19 cellular contexts compared by ENCODE assay signal in genomic region chr17:1010586-1010985, GRCh38. TPM values are rescaled to one million over a fixed set of nuclear protein-coding genes. Genes with fewer than 3 reads are reported as not detected.
DNase-seq lines count a peak whose midpoint lies in the region; ATAC-seq and TF ChIP-seq lines count a peak whose summit lies in the region.
"Had no signal": no experiment of that assay in that cellular context is flagged by ENCODE, and none has a peak within 500 bp of the region (broad histone marks: within the 10 kb centered on the region; RNA-seq: fewer than 3 reads in every experiment).

No MANE protein-coding gene starts in this region.

- H3K27me3 ChIP-seq in left ventricle myocardium inferior (ENCODE audit: low read depth) (no peaks in the 10 kb centered on the region), dorsolateral prefrontal cortex (peaks cover 0 to 33% (median 0%) of the 10 kb centered on the region in 45 donors), osteoblast (ENCODE audit: insufficient read depth, low read length) (no peaks in the 10 kb centered on the region)
- H3K27me3 ChIP-seq: BLaER1, Peyer's patch had no signal

- H3K9me3 ChIP-seq in left ventricle myocardium inferior (replicated peaks) (no peaks in the 10 kb centered on the region), osteoblast (ENCODE audit: low read depth, low read length) (no peaks in the 10 kb centered on the region)
- H3K9me3 ChIP-seq: BLaER1, Peyer's patch had no signal

- H3K4me1 ChIP-seq in left ventricle myocardium inferior = peaks cover 71% of the 10 kb centered on the region
- peaks cover 3% of the 10 kb centered on the region for H3K4me1 ChIP-seq in osteoblast (ENCODE audit: insufficient read depth, low read length)

- H3K36me3 ChIP-seq in left ventricle myocardium inferior (peaks cover 71% of the 10 kb centered on the region), osteoblast (ENCODE audit: insufficient read depth, low read length) (peaks cover 25% of the 10 kb centered on the region)

- ATAC-seq in left cardiac atrium = no peak
- ATAC-seq in HG03354 (IDR thresholded peaks at IDR 0.05; ENCODE audit: poor library complexity, severe bottlenecking, unreplicated experiment) = no peak
- ATAC-seq in left colon = no peak
- ATAC-seq: CD8-positive, alpha-beta T cell; HCT116 had no signal

- TF ChIP-seq CTCF in left ventricle myocardium inferior (IDR thresholded peaks at IDR 0.05; ENCODE audit: borderline replicate concordance) (no peak), dorsolateral prefrontal cortex (IDR thresholded peaks at IDR 0.05 in 54 of 56, conservative IDR thresholded peaks at IDR 0.05 in 2 of 56; ENCODE audit: low read depth in 1 of 56, partially characterized antibody in 56 of 56) (no peak), osteoblast (IDR thresholded peaks at IDR 0.05; ENCODE audit: extremely low read depth, low read depth, low read length) (no peak)

- H4K20me1 ChIP-seq in osteoblast (ENCODE audit: insufficient read depth, low read length) = peaks cover 4% of the 10 kb centered on the region

- no peak overlapping the region for H3K4me2 ChIP-seq in osteoblast (ENCODE audit: insufficient read depth, low read length)

- H3K4me3 ChIP-seq in left ventricle myocardium inferior (no peak overlapping the region), dorsolateral prefrontal cortex (no peak overlapping the region), osteoblast (ENCODE audit: insufficient read depth, low read length) (no peak overlapping the region)
- H3K4me3 ChIP-seq: BLaER1, GM23248, Peyer's patch had no signal

- H2AFZ ChIP-seq in osteoblast (ENCODE audit: low read length) = no peak overlapping the region
- H2AFZ ChIP-seq: GM23248 had no signal

- no peaks in the 10 kb centered on the region for H3K79me2 ChIP-seq in osteoblast (ENCODE audit: insufficient read depth, low read length)

- peak overlapping the region; percentile 82 for H3K27ac ChIP-seq in left ventricle myocardium inferior (replicated peaks)
- peak overlapping the region in 46 of 59 donors; percentile 15 to 89 (median 64) for H3K27ac ChIP-seq in dorsolateral prefrontal cortex
- no peak overlapping the region for H3K27ac ChIP-seq in osteoblast (ENCODE audit: low read depth, low read length)
- H3K27ac ChIP-seq in substantia nigra (ENCODE audit: low read depth, low read length, poor library complexity, severe bottlenecking) = no peak overlapping the region
- H3K27ac ChIP-seq: GM23248 had no signal

- DNase-seq in left ventricle myocardium inferior (no peak), left cardiac atrium (no peak), dorsolateral prefrontal cortex (no peak), osteoblast (ENCODE audit: insufficient read length, low spot score, missing footprints) (peak; percentile 84), substantia nigra (lab: John Stamatoyannopoulos, UW) (no peak), left colon (no peak)
- DNase-seq: Calu3; CD8-positive, alpha-beta T cell; GF-D8; GM23248; NCI-H1105 treated with DMSO at 0.1 percent for 48 hours; NCI-H1694; NCI-H2081 treated with DMSO at 0.1 percent for 48 hours; NCI-H446 treated with DMSO at 0.1 percent for 48 hours; Peyer's patch; SHP77 treated with DMSO at 0.1 percent for 48 hours had no signal

- intact Hi-C loops in left ventricle myocardium inferior (cut with micrococcal nuclease) = no loop called here
- intact Hi-C loops in left cardiac atrium (cut with DNase I) = no loop called here
- intact Hi-C loops in dorsolateral prefrontal cortex (cut with DNase I) = no loop called here
- intact Hi-C loops in left colon (cut with DNase I, micrococcal nuclease) = no loop called here

RNA-seq across cellular contexts. Expression of gene TIMM22, which starts 13.7 kb away (rescaled TPM):
- total RNA-seq in left ventricle myocardium inferior (17.6 TPM), left cardiac atrium (10 to 100 TPM; 13.2 to 15.6 TPM), dorsolateral prefrontal cortex (10 to 100 TPM in 104 of 120 experiments, 1 to 10 TPM in 16; 7.3 to 15.5 (median 11.6) TPM), osteoblast (10.5 and 10.6 TPM in 2 replicates), left colon (1 to 10 TPM; 8.2 to 9.0 TPM)

RNA-seq across cellular contexts. Expression of gene NXN, which starts 31.0 kb away (rescaled TPM):
- total RNA-seq in left ventricle myocardium inferior (13.8 TPM), left cardiac atrium (10 to 100 TPM; 16.7 to 20.8 TPM), dorsolateral prefrontal cortex (10 to 100 TPM in 109 of 120 experiments, 1 to 10 TPM in 11; 6.9 to 38.1 (median 15.4) TPM), osteoblast (60.7 and 68.8 TPM in 2 replicates), left colon (10 to 100 TPM in 1 of 2 donors, 1 to 10 TPM in 1; 3.9 to 14.5 TPM)

Comparison
In these comparisons a context has a peak if more than half of its experiments do, and no peak if none do; other contexts are left out.
1. H3K27ac ChIP-seq: peak in left ventricle myocardium inferior (single experiment) and dorsolateral prefrontal cortex (46 of 59); none in osteoblast (single experiment) and substantia nigra (single experiment).